Comparison of ENCODE assay signal across 26 cellular contexts in the genomic region with DNA sequence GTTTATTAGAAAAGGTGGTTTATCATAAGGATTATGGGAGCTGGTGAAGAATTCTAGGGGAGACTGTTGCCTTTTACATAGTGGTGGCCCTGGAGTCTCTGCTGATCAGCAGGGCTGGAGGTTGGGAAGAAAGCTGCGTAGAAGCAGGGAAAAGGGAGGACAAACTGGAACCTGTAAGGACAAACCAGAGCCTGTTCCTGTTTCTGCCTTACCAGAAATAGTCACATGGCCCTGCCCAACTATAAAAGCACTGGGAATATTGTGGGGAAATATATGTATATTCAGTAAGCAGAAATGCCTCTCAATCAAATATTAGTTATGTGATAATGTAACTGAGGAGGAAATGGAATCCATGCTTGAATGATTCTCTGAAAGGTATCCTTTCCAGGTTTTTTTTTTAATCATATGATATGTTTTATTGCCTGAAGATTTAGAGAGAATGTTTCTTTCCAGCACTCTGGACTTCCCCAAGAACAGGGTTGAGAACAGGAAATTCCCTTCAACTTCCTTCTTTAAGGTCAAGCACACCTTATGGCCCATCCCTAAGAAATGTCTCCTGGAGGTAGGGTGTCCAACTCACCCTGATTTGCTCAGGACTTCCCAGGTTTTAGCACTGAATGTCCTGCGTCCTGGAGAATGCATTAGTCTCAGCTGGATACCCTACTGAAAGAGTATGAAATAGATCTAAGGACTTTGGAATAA. TPM values are rescaled to one million over a fixed set of nuclear protein-coding genes. Genes with fewer than 3 reads are reported as not detected.
A peak's percentile ranks its signal among the peaks of the same experiment; 100 is the strongest.
DNase-seq lines count a peak whose midpoint lies in the region; ATAC-seq, FAIRE-seq and TF ChIP-seq lines count a peak whose summit lies in the region.
"Had no signal": no experiment of that assay in that cellular context is flagged by ENCODE, and none has a peak within 500 bp of the region (broad histone marks: within the 10 kb centered on the region; RNA-seq: fewer than 3 reads in every experiment).

No MANE protein-coding gene starts in this region.

- H4K5ac ChIP-seq in H9 (ENCODE audit: insufficient read length, low read depth, low read length) = no peak overlapping the region

- ATAC-seq in T-helper 17 cell = no peak
- ATAC-seq in HG03521 (IDR thresholded peaks at IDR 0.05; ENCODE audit: unreplicated experiment) = no peak
- no peak for ATAC-seq in HG02763 (IDR thresholded peaks at IDR 0.05; ENCODE audit: unreplicated experiment)
- ATAC-seq: A549, GM12878, HCT116 had no signal

- no CpG with 5 or more reads among the region's 2 CpGs for WGBS in H9 (ENCODE audit: extremely low coverage, insufficient read length, low lambda C conversion rate)

- no peak overlapping the region for H3T11ph ChIP-seq in H9 (ENCODE audit: low read length)

- H3K27ac ChIP-seq in H9 (ENCODE audit: insufficient read length, low read depth, low read length) = no peak overlapping the region
- H3K27ac ChIP-seq: A549; BLaER1 treated with 17β-estradiol and CSF1 and Interleukin-3, amounts not matched to agents 10 nM and 100 nM had no signal

- no peak overlapping the region for H2BK5ac ChIP-seq in H9 (ENCODE audit: insufficient read length, low read length)

- no peak for FAIRE-seq in RCC 7860 (lab: Jason Lieb, UNC)
- FAIRE-seq: A549, D721Med, GM12878, GM19239, H1 had no signal

- no peaks in the 10 kb centered on the region for H3K27me3 ChIP-seq in H9 (ENCODE audit: insufficient read depth, low read length)
- H3K27me3 ChIP-seq: BE2C; BLaER1 treated with 17β-estradiol and CSF1 and Interleukin-3, amounts not matched to agents 10 nM and 100 nM had no signal

- peaks cover 11% of the 10 kb centered on the region; the same call in 1 of the 2 replicates for H3K4me1 ChIP-seq in H9 (ENCODE audit: insufficient read depth, low read length)
- H3K4me1 ChIP-seq: A549, BE2C had no signal

- peaks cover 34 to 42% of the 10 kb centered on the region in 2 experiments for H3K4me1 Mint-ChIP-seq in H9
- peaks cover 39% of the 10 kb centered on the region for H3K4me1 Mint-ChIP-seq in dendritic cell treated with granulocyte-macrophage colony-stimulating factor and Interleukin-4, amounts not matched to agents 40 ng/mL and 50 ng/mL, for 4 days (ENCODE audit: low read depth)
- H3K4me1 Mint-ChIP-seq in nephron progenitor cell = peaks cover 6% of the 10 kb centered on the region
- H3K4me1 Mint-ChIP-seq in T-helper 17 cell = peaks cover 7% of the 10 kb centered on the region

- TF ChIP-seq CTCF in H9 (conservative IDR thresholded peaks at IDR 0.05) = no peak
- no peak for TF ChIP-seq CTCF in nephron progenitor cell (IDR thresholded peaks at IDR 0.05)

- no peak overlapping the region for H3K9ac ChIP-seq in H9 (ENCODE audit: extremely low read depth, insufficient read length, low read length)
- H3K9ac ChIP-seq: BLaER1 treated with 17β-estradiol and CSF1 and Interleukin-3, amounts not matched to agents 10 nM and 100 nM had no signal

- H3K23ac ChIP-seq in H9 (ENCODE audit: insufficient read length, low read depth, low read length) = no peak overlapping the region

- H2BK12ac ChIP-seq in H9 (ENCODE audit: insufficient read length, low read depth, low read length) = no peak overlapping the region

- no peak overlapping the region for H3K14ac ChIP-seq in H9 (ENCODE audit: insufficient read depth, low read length)

- no peak overlapping the region for H3K4me2 ChIP-seq in H9 (ENCODE audit: insufficient read depth, insufficient read length, low read length)
- H3K4me2 ChIP-seq: A549 had no signal

- no peak overlapping the region for H2BK15ac ChIP-seq in H9 (ENCODE audit: low read depth, low read length)

- H3K36me3 Mint-ChIP-seq in H9 (ENCODE audit: insufficient read depth in 1 of 3, low read depth in 3 of 3) (peaks cover 4 to 10% (median 4%) of the 10 kb centered on the region in 3 experiments; a peak in 6 of 7 replicates), nephron progenitor cell (ENCODE audit: low read depth) (peaks cover 23% of the 10 kb centered on the region), T-helper 17 cell (ENCODE audit: low read depth) (peaks cover 3% of the 10 kb centered on the region)
- no peaks in the 10 kb centered on the region for H3K36me3 Mint-ChIP-seq in dendritic cell treated with granulocyte-macrophage colony-stimulating factor and Interleukin-4, amounts not matched to agents 40 ng/mL and 50 ng/mL, for 4 days (ENCODE audit: low read depth)
- H3K36me3 Mint-ChIP-seq: CD8-positive, alpha-beta memory T cell had no signal

- H3K9me3 ChIP-seq in H9 (ENCODE audit: control insufficient read depth, low read depth, low read length) (no peaks in the 10 kb centered on the region), T-helper 17 cell (ENCODE audit: control insufficient read depth, low read length, poor library complexity, severe bottlenecking) (no peaks in the 10 kb centered on the region)
- H3K9me3 ChIP-seq: A549, BE2C had no signal

- H3K9me3 Mint-ChIP-seq in H9 (peaks cover 0 to 8% of the 10 kb centered on the region in 2 experiments; a peak in 2 of 5 replicates), nephron progenitor cell (peaks cover 4% of the 10 kb centered on the region)
- H3K9me3 Mint-ChIP-seq in dendritic cell treated with granulocyte-macrophage colony-stimulating factor and Interleukin-4, amounts not matched to agents 40 ng/mL and 50 ng/mL, for 4 days = no peaks in the 10 kb centered on the region
- H3K9me3 Mint-ChIP-seq: CD4-positive, alpha-beta T cell; CD8-positive, alpha-beta memory T cell had no signal

- H3K4ac ChIP-seq in H9 (ENCODE audit: low read depth, low read length) = no peak overlapping the region

- H4K8ac ChIP-seq in H9 (replicated peaks; ENCODE audit: insufficient read length, low read depth, low read length) = no peak overlapping the region

- H4K91ac ChIP-seq in H9 (ENCODE audit: insufficient read length, low read depth, low read length) = no peak overlapping the region

- no peak overlapping the region for H3K18ac ChIP-seq in H9 (ENCODE audit: insufficient read length, low read depth, low read length)

- H3K27ac Mint-ChIP-seq in H9 (peak overlapping the region in 2 of 3 experiments; percentile 20 to 27; a peak in 2 of 7 replicates), nephron progenitor cell (peak overlapping the region; percentile 15), T-helper 17 cell (no peak overlapping the region)
- peak overlapping the region; percentile 47 for H3K27ac Mint-ChIP-seq in dendritic cell treated with granulocyte-macrophage colony-stimulating factor and Interleukin-4, amounts not matched to agents 40 ng/mL and 50 ng/mL, for 4 days
- H3K27ac Mint-ChIP-seq: CD14-positive monocyte; CD4-positive, alpha-beta T cell; CD8-positive, alpha-beta memory T cell had no signal

- no peak overlapping the region for H3K56ac ChIP-seq in H9 (ENCODE audit: insufficient read length, low read depth, low read length)

- H3K4me3 Mint-ChIP-seq in H9 = no peak overlapping the region; a peak in 1 of 5 replicates
- no peak overlapping the region for H3K4me3 Mint-ChIP-seq in dendritic cell treated with granulocyte-macrophage colony-stimulating factor and Interleukin-4, amounts not matched to agents 40 ng/mL and 50 ng/mL, for 4 days
- no peak overlapping the region for H3K4me3 Mint-ChIP-seq in nephron progenitor cell
- H3K4me3 Mint-ChIP-seq in T-helper 17 cell = no peak overlapping the region
- H3K4me3 Mint-ChIP-seq: CD14-positive monocyte; CD4-positive, alpha-beta T cell; CD8-positive, alpha-beta memory T cell had no signal

- no peak overlapping the region for H2BK120ac ChIP-seq in H9 (ENCODE audit: low read depth, low read length, poor library complexity, severe bottlenecking)

- no peak overlapping the region for H2AFZ ChIP-seq in H9 (ENCODE audit: low read length)

- H2BK20ac ChIP-seq in H9 (ENCODE audit: low read depth, low read length, poor library complexity, severe bottlenecking) = no peak overlapping the region

- DNase-seq in H9 (no peak), nephron progenitor cell (no peak), RCC 7860 (ENCODE audit: low spot score) (no peak), T-helper 17 cell (no peak)
- DNase-seq: 8988T; ACHN; AML-193; BE2C; CD4-positive, alpha-beta T cell; CD8-positive, alpha-beta memory T cell; DMS 273 treated with DMSO at 0.1 percent for 48 hours; DMS79; EL; GDM1; H7 had no signal

- no peaks in the 10 kb centered on the region for H4K20me1 ChIP-seq in H9 (ENCODE audit: control insufficient read depth, insufficient read depth, insufficient read length)
- H4K20me1 ChIP-seq: BLaER1 treated with 17β-estradiol and CSF1 and Interleukin-3, amounts not matched to agents 10 nM and 100 nM had no signal

- H2AK5ac ChIP-seq in H9 (ENCODE audit: insufficient read length, low read length) = no peak overlapping the region

- H3K27me3 Mint-ChIP-seq in H9 (ENCODE audit: low read depth) (no peaks in the 10 kb centered on the region), nephron progenitor cell (ENCODE audit: low read depth, poor library complexity) (peaks cover 5% of the 10 kb centered on the region), T-helper 17 cell (peaks cover 4% of the 10 kb centered on the region)
- H3K27me3 Mint-ChIP-seq in dendritic cell treated with granulocyte-macrophage colony-stimulating factor and Interleukin-4, amounts not matched to agents 40 ng/mL and 50 ng/mL, for 4 days = no peaks in the 10 kb centered on the region
- H3K27me3 Mint-ChIP-seq: CD4-positive, alpha-beta T cell had no signal

- H3K23me2 ChIP-seq in H9 (ENCODE audit: insufficient read length, low read depth, low read length, poor library complexity, severe bottlenecking) = no peaks in the 10 kb centered on the region

- intact Hi-C loops in dendritic cell treated with granulocyte-macrophage colony-stimulating factor and Interleukin-4, amounts not matched to agents 40 ng/mL and 50 ng/mL, for 4 days (cut with micrococcal nuclease) = no loop called here

- no peaks in the 10 kb centered on the region for H3K79me2 ChIP-seq in H9 (ENCODE audit: insufficient read depth, low read length)

- H3K79me1 ChIP-seq in H9 (ENCODE audit: insufficient read depth, low read depth, low read length, poor library complexity, severe bottlenecking) = no peaks in the 10 kb centered on the region

RNA-seq across cellular contexts. Expression of a gene that starts 33.9 kb away (rescaled TPM):
- total RNA-seq in H9 (2021) (1.6 and 1.8 TPM in 2 replicates), T-helper 17 cell (under 1 TPM in 1 of 2 donors, not detected in 1; 0.10 TPM)
